In genomic region chr17:82930924-82931695, GRCh38 we compare ENCODE assay signal across 13 cellular contexts.
DNase-seq lines count a peak whose midpoint lies in the region; ATAC-seq, FAIRE-seq and TF ChIP-seq lines count a peak whose summit lies in the region.
"Had no signal": no experiment of that assay in that cellular context is flagged by ENCODE, and none has a peak within 500 bp of the region (broad histone marks: within the 10 kb centered on the region; RNA-seq: fewer than 3 reads in every experiment).

No MANE protein-coding gene starts in this region.

- 0 out of 2 replicates have a peak overlapping the region, but pooled peaks have one; percentile 14 for H2BK120ac ChIP-seq in IMR-90 (ENCODE audit: low read depth, low read length)

- peaks cover 0 to 8% of the 10 kb centered on the region in 2 experiments; a peak in 1 of 4 replicates for H3K79me1 ChIP-seq in IMR-90 (ENCODE audit: low read depth in 1 of 2, low read length in 2 of 2)

- H3K9me3 ChIP-seq in IMR-90 (ENCODE audit: control insufficient read depth, insufficient read depth, low read length) (no peaks in the 10 kb centered on the region), astrocyte (ENCODE audit: insufficient read depth, low read depth, low read length) (no peaks in the 10 kb centered on the region), right lobe of liver (no peaks in the 10 kb centered on the region), spleen (no peaks in the 10 kb centered on the region), OCI-LY7 (ENCODE audit: low read length) (no peaks in the 10 kb centered on the region)
- H3K9me3 ChIP-seq: left lung had no signal

- no peaks in the 10 kb centered on the region; the same call in 1 of the 2 replicates for H4K20me1 ChIP-seq in IMR-90 (ENCODE audit: insufficient read depth, low read length)
- H4K20me1 ChIP-seq in astrocyte (ENCODE audit: insufficient read depth, low read length) = no peaks in the 10 kb centered on the region
- no peaks in the 10 kb centered on the region for H4K20me1 ChIP-seq in OCI-LY7 (ENCODE audit: insufficient read depth, low read length)

- peaks cover 41% of the 10 kb centered on the region for H3K36me3 ChIP-seq in IMR-90 (ENCODE audit: control insufficient read depth, insufficient read depth, low read length)
- H3K36me3 ChIP-seq in astrocyte (ENCODE audit: insufficient read depth, low read length) = peaks cover 7% of the 10 kb centered on the region
- H3K36me3 ChIP-seq in right lobe of liver = peaks cover 0 to 37% (median 9%) of the 10 kb centered on the region in 4 donors
- H3K36me3 ChIP-seq in spleen = peaks cover 2 to 100% (median 85%) of the 10 kb centered on the region in 6 donors
- H3K36me3 ChIP-seq in OCI-LY7 (ENCODE audit: insufficient read depth, low read length) = peaks cover 91% of the 10 kb centered on the region

- CTCF ChIA-PET in IMR-90 (lab: Yijun Ruan, JAX) (interaction anchor here (0.6 to 1.0 kb wide), 3 partner anchors 13 to 83 kb away, joined by 3 to 4 read pairs (median 3); no protein-coding TSS in a partner anchor), OCI-LY7 (lab: Charles Lee; ENCODE audit: unreplicated experiment) (interaction anchor here (0.5 kb wide), 1 partner anchor 258 kb away, joined by 3 read pairs; no protein-coding TSS in a partner anchor)

- no peak for ATAC-seq in IMR-90 (ENCODE audit: low read depth)
- ATAC-seq in right lobe of liver = no peak
- no peak for ATAC-seq in GM21786 (IDR thresholded peaks at IDR 0.05; ENCODE audit: unreplicated experiment)
- ATAC-seq: left lung; naive thymus-derived CD4-positive, alpha-beta T cell had no signal

- intact Hi-C loops in IMR-90 (cut with micrococcal nuclease) (no loop called here), right lobe of liver (cut with DNase I) (no loop called here), spleen (cut with DNase I; ENCODE audit: low total_unique reads) (no loop called here), OCI-LY7 (cut with micrococcal nuclease; ENCODE audit: unreplicated experiment) (no loop called here)

- peaks cover 19% of the 10 kb centered on the region for H3K36me3 Mint-ChIP-seq in astrocyte (ENCODE audit: low read depth, unreplicated experiment)

- DNase-seq in IMR-90 (no peak), astrocyte (ENCODE audit: low read depth) (no peak), right lobe of liver (peak; percentile 15 to 44 (median 40)), spleen (peak; percentile 68), OCI-LY7 (ENCODE audit: low spot score) (no peak), hypothalamus (lab: John Stamatoyannopoulos, UW) (no peak)
- DNase-seq: cortex of kidney; naive thymus-derived CD4-positive, alpha-beta T cell; NCI-H2081 treated with DMSO at 0.1 percent for 48 hours; stimulated activated naive CD4-positive, alpha-beta T cell treated with Interleukin-2 at 50 U/mL for 16 hours had no signal

- H3K4me1 Mint-ChIP-seq in astrocyte (ENCODE audit: low read depth, unreplicated experiment) = peaks cover 3% of the 10 kb centered on the region

- H3K23ac ChIP-seq in IMR-90 (ENCODE audit: low read depth, low read length) = no peak overlapping the region

- no peak overlapping the region for H3K4me3 Mint-ChIP-seq in astrocyte (ENCODE audit: unreplicated experiment)
- H3K4me3 Mint-ChIP-seq: naive thymus-derived CD4-positive, alpha-beta T cell had no signal

- no peaks in the 10 kb centered on the region for H3K27me3 Mint-ChIP-seq in astrocyte (ENCODE audit: low read depth, unreplicated experiment)
- H3K27me3 Mint-ChIP-seq: naive thymus-derived CD4-positive, alpha-beta T cell had no signal

- H3K4ac ChIP-seq in IMR-90 (ENCODE audit: low read depth, low read length) = peak overlapping the region; percentile 79

- H2AK9ac ChIP-seq in IMR-90 (replicated peaks; ENCODE audit: low read depth, low read length, poor library complexity) = peak overlapping the region; percentile 21

- TF ChIP-seq POLR2A in IMR-90 (IDR thresholded peaks at IDR 0.05; ENCODE audit: low read depth, low read length) (no peak), right lobe of liver (IDR thresholded peaks at IDR 0.05) (no peak), spleen (IDR thresholded peaks at IDR 0.05) (no peak)

- H3K9me2 ChIP-seq in OCI-LY7 (ENCODE audit: insufficient read depth, low read length) = no peaks in the 10 kb centered on the region

- in situ Hi-C loops in IMR-90 (cut with MboI; ENCODE audit: low sequenced_read_pairs) = no loop called here

- H3K79me2 ChIP-seq in astrocyte (ENCODE audit: insufficient read depth, low read length) (no peaks in the 10 kb centered on the region), OCI-LY7 (ENCODE audit: insufficient read depth, low read depth, low read length) (no peaks in the 10 kb centered on the region)

- H3K4me2 ChIP-seq in IMR-90 (ENCODE audit: low read depth, low read length) (no peak overlapping the region), astrocyte (ENCODE audit: low read length) (peak overlapping the region; percentile 73), OCI-LY7 (ENCODE audit: low read length) (no peak overlapping the region)

- FAIRE-seq in astrocyte (lab: Jason Lieb, UNC) = no peak
- FAIRE-seq: H1 had no signal

- H2AFZ ChIP-seq in IMR-90 (replicated peaks; ENCODE audit: low read length, poor library complexity) (peak overlapping the region; percentile 8), astrocyte (ENCODE audit: low read depth, low read length) (peak overlapping the region; percentile 28), OCI-LY7 (ENCODE audit: low read length) (no peak overlapping the region)

- H4K5ac ChIP-seq in IMR-90 (ENCODE audit: low read depth, low read length) = no peak overlapping the region

- no peak overlapping the region for H2BK20ac ChIP-seq in IMR-90 (ENCODE audit: low read depth, low read length)

- H3K27ac ChIP-seq in IMR-90 (ENCODE audit: insufficient read depth, low read length) (peak overlapping the region; percentile 13), astrocyte (ENCODE audit: low read depth, low read length) (peak overlapping the region; percentile 90), right lobe of liver (no peak overlapping the region), spleen (no peak overlapping the region), OCI-LY7 (ENCODE audit: low read depth, low read length, poor library complexity, severe bottlenecking) (no peak overlapping the region)
- H3K27ac ChIP-seq: left lung had no signal

- no peak overlapping the region for H3K14ac ChIP-seq in IMR-90 (replicated peaks; ENCODE audit: low read depth, low read length)

- H3K9me3 Mint-ChIP-seq in astrocyte (ENCODE audit: unreplicated experiment) = no peaks in the 10 kb centered on the region
- H3K9me3 Mint-ChIP-seq: naive thymus-derived CD4-positive, alpha-beta T cell had no signal

- no peak overlapping the region for H3K4me3 ChIP-seq in IMR-90 (ENCODE audit: insufficient read depth, low read depth, low read length)
- no peak overlapping the region for H3K4me3 ChIP-seq in astrocyte (ENCODE audit: insufficient read depth, low read depth, low read length)
- H3K4me3 ChIP-seq in right lobe of liver = no peak overlapping the region
- no peak overlapping the region for H3K4me3 ChIP-seq in spleen
- H3K4me3 ChIP-seq in OCI-LY7 (ENCODE audit: low read depth, low read length, poor library complexity, severe bottlenecking) = no peak overlapping the region
- H3K4me3 ChIP-seq: left lung had no signal

- TF ChIP-seq CTCF in IMR-90 (conservative IDR thresholded peaks at IDR 0.05; ENCODE audit: low read depth, low read length) (no peak), astrocyte (IDR thresholded peaks at IDR 0.05; ENCODE audit: insufficient read depth, low read depth, low read length) (no peak), right lobe of liver (IDR thresholded peaks at IDR 0.05) (no peak), spleen (IDR thresholded peaks at IDR 0.05 in 8 of 11, conservative IDR thresholded peaks at IDR 0.05 in 3 of 11) (no peak), OCI-LY7 (conservative IDR thresholded peaks at IDR 0.05; ENCODE audit: low read length) (no peak)

- H2BK5ac ChIP-seq in IMR-90 (ENCODE audit: low read depth, low read length, poor library complexity, severe bottlenecking) = peak overlapping the region; percentile 38

- H3K9ac ChIP-seq in IMR-90 (ENCODE audit: low read depth, low read length) (0 out of 2 replicates have a peak overlapping the region, but pooled peaks have one; percentile 3), astrocyte (ENCODE audit: low read length) (peak overlapping the region; percentile 79)

- H3K9me1 ChIP-seq in IMR-90 (ENCODE audit: insufficient read depth, low read length) = peaks cover 6% of the 10 kb centered on the region; the same call in 1 of the 2 replicates

- peak overlapping the region; percentile 75; the same call in 1 of the 2 replicates for H2AK5ac ChIP-seq in IMR-90 (ENCODE audit: low read depth, low read length)

- WGBS in IMR-90 (ENCODE audit: extremely low coverage in 2 of 2, insufficient read length in 1 of 2), 2 experiments = 95% methylated on average over 25 of the region's 39 CpGs; no CpG with 5 or more reads in 1 of the 2 experiments
- WGBS in right lobe of liver (ENCODE audit: insufficient coverage, low coverage, low lambda C conversion rate, missing lambda C conversion rate) = 98% methylated on average over 10 of the region's 39 CpGs
- WGBS in spleen, 5 donors = 91 to 93% (median 92%) methylated on average over 37 to 39 of the region's 39 CpGs

- H4K8ac ChIP-seq in IMR-90 (ENCODE audit: low read depth in 2 of 2, low read length in 2 of 2) = no peak overlapping the region; a peak in 1 of 4 replicates

- POLR2A ChIA-PET in IMR-90 (lab: Charles Lee; ENCODE audit: unreplicated experiment) (no interaction called here), OCI-LY7 (lab: Charles Lee) (no interaction called here)

- H3K27me3 ChIP-seq in IMR-90 (ENCODE audit: control insufficient read depth, insufficient read depth, low read length) (no peaks in the 10 kb centered on the region), astrocyte (ENCODE audit: insufficient read depth, low read length) (no peaks in the 10 kb centered on the region), right lobe of liver (no peaks in the 10 kb centered on the region), spleen (replicated peaks in 1 of 7) (no peaks in the 10 kb centered on the region)
- H3K27me3 ChIP-seq: left lung had no signal

- H2BK15ac ChIP-seq in IMR-90 (ENCODE audit: low read depth, low read length) = no peak overlapping the region

- peaks cover 8% of the 10 kb centered on the region for H3K4me1 ChIP-seq in IMR-90 (ENCODE audit: control insufficient read depth, insufficient read depth, low read length)
- peaks cover 21% of the 10 kb centered on the region for H3K4me1 ChIP-seq in astrocyte (ENCODE audit: insufficient read depth, low read length)
- H3K4me1 ChIP-seq in right lobe of liver = no peaks in the 10 kb centered on the region
- H3K4me1 ChIP-seq in spleen = peaks cover 0 to 10% (median 0%) of the 10 kb centered on the region in 6 donors
- H3K4me1 ChIP-seq in OCI-LY7 (ENCODE audit: insufficient read depth, low read length, poor library complexity, severe bottlenecking) = no peaks in the 10 kb centered on the region
- H3K4me1 ChIP-seq: left lung had no signal

- no TSS peak for BruUV-seq in IMR-90 (replicated peaks; lab: Mats Ljungman, UMichigan)
- BruUV-seq in OCI-LY7 (replicated peaks; lab: Mats Ljungman, UMichigan) = no TSS peak

- H3K27ac Mint-ChIP-seq in astrocyte (ENCODE audit: unreplicated experiment) = no peak overlapping the region

- TF ChIP-seq RAD21 in IMR-90 (IDR thresholded peaks at IDR 0.05; ENCODE audit: low read length) = no peak

- no peak overlapping the region for H3K56ac ChIP-seq in IMR-90 (ENCODE audit: extremely low read depth, insufficient read depth, low read length)

- H4K91ac ChIP-seq in IMR-90 (ENCODE audit: insufficient read depth, low read depth, low read length) = 0 out of 2 replicates have a peak overlapping the region, but pooled peaks have one; percentile 41

- dilution Hi-C loops in IMR-90 (cut with HindIII; ENCODE audit: low sequenced_read_pairs, unreplicated experiment) = no loop called here

- no peak overlapping the region for H3K18ac ChIP-seq in IMR-90 (ENCODE audit: low read depth, low read length)

Comparison
In these comparisons a context has a peak if more than half of its experiments do, and no peak if none do; other contexts are left out.
1. DNase-seq: peak in right lobe of liver (3 of 3) and spleen (single experiment); none in IMR-90 (single experiment), astrocyte (single experiment), OCI-LY7 (single experiment) and hypothalamus (0 of 51).
2. H3K27ac ChIP-seq: peak in IMR-90 (single experiment) and astrocyte (single experiment); none in right lobe of liver (0 of 3), spleen (0 of 8) and OCI-LY7 (single experiment).